ENCODE assay signal across 21 cellular contexts in genomic region chr14:88660056-88660455, GRCh38.
"Had no signal": no experiment of that assay in that cellular context is flagged by ENCODE, and none has a peak within 500 bp of the region (broad histone marks: within the 10 kb centered on the region; RNA-seq: fewer than 3 reads in every experiment).

No MANE protein-coding gene starts in this region.

- H3K27me3 ChIP-seq: colonic mucosa, sigmoid colon, spleen, upper lobe of left lung had no signal

- DNase-seq: activated CD4-positive, alpha-beta T cell treated with anti-CD3 and anti-CD28 coated beads, Interleukin-2, amount 10 ng/mL, durations not matched to agents 24 days and 14 days; activated CD8-positive, alpha-beta T cell treated with anti-CD3 and anti-CD28 coated beads for 36 hours; activated naive CD4-positive, alpha-beta T cell; activated naive CD8-positive, alpha-beta T cell treated with anti-CD3 and anti-CD28 coated beads for 36 hours; activated T-cell treated with anti-CD3 and anti-CD28 coated beads, Interleukin-2, amount 50 U/mL, for 1 hour; anterior cingulate cortex; central memory CD4-positive, alpha-beta T cell; colonic mucosa; endodermal cell; glutamatergic neuron; hippocampal formation; islet precursor cell; left colon; midbrain; sigmoid colon; spleen; stimulated activated CD4-positive, alpha-beta T cell treated with anti-CD3 and anti-CD28 coated beads, Interleukin-4, amount 100 ng/mL, for 4 hours; upper lobe of left lung had no signal

- H3K9me3 ChIP-seq: colonic mucosa, sigmoid colon, thoracic aorta, upper lobe of left lung had no signal

- H3K4me3 ChIP-seq: colonic mucosa, lung, sigmoid colon, spleen, thoracic aorta, upper lobe of left lung had no signal

- H3K4me1 ChIP-seq: colonic mucosa, sigmoid colon, spleen, upper lobe of left lung had no signal

- H3K27ac ChIP-seq: colonic mucosa, epithelial cell of prostate, sigmoid colon, spleen, thoracic aorta, upper lobe of left lung had no signal

- H3K36me3 ChIP-seq: colonic mucosa, sigmoid colon, thoracic aorta, upper lobe of left lung had no signal
